ENCODE assay signal across 3 cellular contexts in the genomic region with DNA sequence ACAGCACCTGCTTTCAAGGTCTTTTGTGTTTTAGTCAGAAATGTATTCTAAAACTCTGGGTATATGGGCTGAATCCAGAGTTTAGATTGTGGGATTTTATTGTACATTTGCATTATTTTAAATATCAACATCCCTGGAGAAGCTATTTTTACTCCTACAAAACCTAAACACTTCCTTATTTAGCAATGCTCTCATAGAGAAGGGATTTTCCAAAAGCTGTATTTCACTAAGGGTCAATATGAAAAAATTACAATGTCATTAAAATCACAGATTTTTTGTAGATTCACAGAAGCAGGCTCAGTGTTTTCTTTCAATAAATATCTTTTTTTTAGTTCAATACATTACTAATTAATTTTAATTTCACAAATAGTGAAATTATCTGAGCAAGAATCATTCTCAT.
TF ChIP-seq lines count a peak whose summit lies in the region.

No MANE protein-coding gene starts in this region.

TF ChIP-seq in IMR-90, 13 proteins besides CTCF, POLR2A, EP300 and RAD21:
- no peak for TF ChIP-seq CEBPB (IDR thresholded peaks at IDR 0.05; ENCODE audit: low read depth, low read length)
- no peak for TF ChIP-seq SMC3 (IDR thresholded peaks at IDR 0.05; ENCODE audit: low read depth, low read length)
- TF ChIP-seq MXI1 (IDR thresholded peaks at IDR 0.05; ENCODE audit: borderline replicate concordance, low read depth, low read length) = no peak
- no peak for TF ChIP-seq CHD1 (IDR thresholded peaks at IDR 0.05; ENCODE audit: low read depth, low read length)
- no peak for TF ChIP-seq FOS (IDR thresholded peaks at IDR 0.05; ENCODE audit: low read depth, low read length)
- TF ChIP-seq MAFK (IDR thresholded peaks at IDR 0.05; ENCODE audit: low read depth, low read length) = no peak
TF ChIP-seq in IMR-90: peak in this region for 0.

TF ChIP-seq in HepG2, 621 proteins besides CTCF, POLR2A, EP300 and RAD21:
- TF ChIP-seq, protein P1, sequence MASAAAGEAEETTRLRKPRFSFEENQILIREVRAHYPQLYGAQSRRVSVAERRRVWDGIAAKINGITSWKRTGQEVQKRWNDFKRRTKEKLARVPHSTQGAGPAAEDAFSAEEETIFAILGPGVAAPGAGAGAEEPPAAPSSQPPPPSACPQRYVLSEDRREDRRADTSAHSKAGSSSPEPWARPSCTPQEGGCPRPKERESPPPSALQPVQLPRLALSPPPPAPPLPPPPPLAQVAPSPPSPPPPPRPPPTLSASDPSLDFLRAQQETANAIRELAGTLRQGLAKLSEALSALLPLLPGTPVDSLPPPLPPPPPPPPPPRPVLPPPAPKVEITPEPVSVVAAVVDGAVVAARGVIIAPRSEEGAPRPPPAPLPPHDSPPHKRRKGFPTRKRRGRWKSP (CRISPR knock-in tag; IDR thresholded peaks at IDR 0.05) = no peak

TF ChIP-seq in WTC11, 78 proteins besides CTCF, POLR2A, EP300 and RAD21:
- TF ChIP-seq, protein P2, sequence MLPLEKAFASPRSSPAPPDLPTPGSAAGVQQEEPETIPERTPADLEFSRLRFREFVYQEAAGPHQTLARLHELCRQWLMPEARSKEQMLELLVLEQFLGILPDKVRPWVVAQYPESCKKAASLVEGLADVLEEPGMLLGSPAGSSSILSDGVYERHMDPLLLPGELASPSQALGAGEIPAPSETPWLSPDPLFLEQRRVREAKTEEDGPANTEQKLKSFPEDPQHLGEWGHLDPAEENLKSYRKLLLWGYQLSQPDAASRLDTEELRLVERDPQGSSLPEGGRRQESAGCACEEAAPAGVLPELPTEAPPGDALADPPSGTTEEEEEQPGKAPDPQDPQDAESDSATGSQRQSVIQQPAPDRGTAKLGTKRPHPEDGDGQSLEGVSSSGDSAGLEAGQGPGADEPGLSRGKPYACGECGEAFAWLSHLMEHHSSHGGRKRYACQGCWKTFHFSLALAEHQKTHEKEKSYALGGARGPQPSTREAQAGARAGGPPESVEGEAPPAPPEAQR (CRISPR knock-in tag; IDR thresholded peaks at IDR 0.05) = no peak
- TF ChIP-seq, protein P3, sequence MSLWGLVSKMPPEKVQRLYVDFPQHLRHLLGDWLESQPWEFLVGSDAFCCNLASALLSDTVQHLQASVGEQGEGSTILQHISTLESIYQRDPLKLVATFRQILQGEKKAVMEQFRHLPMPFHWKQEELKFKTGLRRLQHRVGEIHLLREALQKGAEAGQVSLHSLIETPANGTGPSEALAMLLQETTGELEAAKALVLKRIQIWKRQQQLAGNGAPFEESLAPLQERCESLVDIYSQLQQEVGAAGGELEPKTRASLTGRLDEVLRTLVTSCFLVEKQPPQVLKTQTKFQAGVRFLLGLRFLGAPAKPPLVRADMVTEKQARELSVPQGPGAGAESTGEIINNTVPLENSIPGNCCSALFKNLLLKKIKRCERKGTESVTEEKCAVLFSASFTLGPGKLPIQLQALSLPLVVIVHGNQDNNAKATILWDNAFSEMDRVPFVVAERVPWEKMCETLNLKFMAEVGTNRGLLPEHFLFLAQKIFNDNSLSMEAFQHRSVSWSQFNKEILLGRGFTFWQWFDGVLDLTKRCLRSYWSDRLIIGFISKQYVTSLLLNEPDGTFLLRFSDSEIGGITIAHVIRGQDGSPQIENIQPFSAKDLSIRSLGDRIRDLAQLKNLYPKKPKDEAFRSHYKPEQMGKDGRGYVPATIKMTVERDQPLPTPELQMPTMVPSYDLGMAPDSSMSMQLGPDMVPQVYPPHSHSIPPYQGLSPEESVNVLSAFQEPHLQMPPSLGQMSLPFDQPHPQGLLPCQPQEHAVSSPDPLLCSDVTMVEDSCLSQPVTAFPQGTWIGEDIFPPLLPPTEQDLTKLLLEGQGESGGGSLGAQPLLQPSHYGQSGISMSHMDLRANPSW (CRISPR knock-in tag; conservative IDR thresholded peaks at IDR 0.05; ENCODE audit: low read depth) = no peak
